Comparison of ENCODE assay signal across 13 cellular contexts in the genomic region with DNA sequence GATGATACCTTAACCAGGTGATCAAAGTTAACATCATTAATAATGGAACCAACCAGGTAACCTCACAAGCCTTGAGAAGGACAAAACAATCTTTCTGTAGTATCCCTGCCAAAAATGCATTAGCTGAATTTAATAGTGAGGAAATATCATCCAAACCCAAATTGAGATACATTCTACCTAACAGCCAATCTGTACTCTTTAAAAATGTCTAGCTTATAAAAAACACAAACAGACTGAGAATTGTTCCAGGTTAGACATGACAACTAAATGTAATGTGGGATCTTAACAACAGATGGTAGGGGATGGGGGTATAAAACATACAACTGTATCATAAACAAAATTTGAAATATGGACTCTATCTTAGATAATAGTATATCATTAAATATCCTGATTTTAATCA. TPM values are rescaled to one million over a fixed set of nuclear protein-coding genes. Genes with fewer than 3 reads are reported as not detected.
DNase-seq lines count a peak whose midpoint lies in the region; ATAC-seq, FAIRE-seq and TF ChIP-seq lines count a peak whose summit lies in the region.
"Had no signal": no experiment of that assay in that cellular context is flagged by ENCODE, and none has a peak within 500 bp of the region (broad histone marks: within the 10 kb centered on the region; RNA-seq: fewer than 3 reads in every experiment).

No MANE protein-coding gene starts in this region.

- H3K4me1 Mint-ChIP-seq in osteocyte (ENCODE audit: unreplicated experiment) = peaks cover 19% of the 10 kb centered on the region

- TF ChIP-seq RAD21 in A549 (conservative IDR thresholded peaks at IDR 0.05 in 1 of 2, IDR thresholded peaks at IDR 0.05 in 1 of 2) = no peak

- TF ChIP-seq EP300 in A549 (IDR thresholded peaks at IDR 0.05) = no peak

- H3K27ac ChIP-seq in A549 (no peak overlapping the region), OCI-LY7 (ENCODE audit: low read depth, low read length, poor library complexity, severe bottlenecking) (no peak overlapping the region), hepatocyte (no peak overlapping the region)
- H3K27ac ChIP-seq: psoas muscle had no signal

- H3K4me1 ChIP-seq in A549 (peaks cover 24% of the 10 kb centered on the region; the same call in 2 of the 3 replicates), OCI-LY7 (ENCODE audit: insufficient read depth, low read length, poor library complexity, severe bottlenecking) (peaks cover 32% of the 10 kb centered on the region), hepatocyte (ENCODE audit: insufficient read depth) (peaks cover 5% of the 10 kb centered on the region)

- H4K20me1 ChIP-seq in OCI-LY7 (ENCODE audit: insufficient read depth, low read length) (0 out of 2 replicates have a peak, but pooled peaks cover 12% of the 10 kb centered on the region), hepatocyte (ENCODE audit: insufficient read depth, poor library complexity, severe bottlenecking) (no peaks in the 10 kb centered on the region)

- CTCF ChIA-PET in A549 (lab: Yijun Ruan, JAX) (no interaction called here), OCI-LY7 (lab: Charles Lee; ENCODE audit: unreplicated experiment) (no interaction called here)

- H3K4me2 ChIP-seq in A549 = peak overlapping the region; percentile 94
- H3K4me2 ChIP-seq in OCI-LY7 (ENCODE audit: low read length) = peak overlapping the region; percentile 82
- H3K4me2 ChIP-seq in hepatocyte = peak overlapping the region; percentile 79

- H3K9me3 Mint-ChIP-seq in osteocyte (ENCODE audit: unreplicated experiment) = peaks cover 11% of the 10 kb centered on the region

- H3K9me2 ChIP-seq in OCI-LY7 (ENCODE audit: insufficient read depth, low read length) = no peaks in the 10 kb centered on the region
- no peaks in the 10 kb centered on the region for H3K9me2 ChIP-seq in hepatocyte (replicated peaks; ENCODE audit: insufficient read depth)

- no peaks in the 10 kb centered on the region for H3K27me3 ChIP-seq in hepatocyte

- no peak for DNase-seq in A549 (ENCODE audit: low read depth in 1 of 2, low spot score in 1 of 2)
- DNase-seq in OCI-LY7 (ENCODE audit: low spot score) = no peak
- no peak for DNase-seq in hepatocyte (ENCODE audit: low spot score)
- no peak for DNase-seq in osteocyte (ENCODE audit: extremely low spot score, unreplicated experiment)
- no peak for DNase-seq in dermis blood vessel endothelial cell
- DNase-seq in SIG-M5 (lab: John Stamatoyannopoulos, UW) = no peak
- DNase-seq: activated CD4-positive, alpha-beta T cell treated with anti-CD3 and anti-CD28 coated beads, Interleukin-2, amount 50 U/mL, for 1 hour; KBM-7; midbrain; NCI-H2107; psoas muscle had no signal

- H3K4me3 ChIP-seq in A549 = 0 out of 3 replicates have a peak overlapping the region, but pooled peaks have one; percentile 88
- H3K4me3 ChIP-seq in GM08714 (ENCODE audit: low read length) = peak overlapping the region; percentile 83; the same call in 1 of the 2 replicates
- H3K4me3 ChIP-seq in OCI-LY7 (ENCODE audit: low read depth, low read length, poor library complexity, severe bottlenecking) = peak overlapping the region; percentile 77
- no peak overlapping the region for H3K4me3 ChIP-seq in hepatocyte
- H3K4me3 ChIP-seq: psoas muscle had no signal

- TF ChIP-seq CTCF in A549 (IDR thresholded peaks at IDR 0.05) (no peak), OCI-LY7 (conservative IDR thresholded peaks at IDR 0.05; ENCODE audit: low read length) (no peak), hepatocyte (IDR thresholded peaks at IDR 0.05; ENCODE audit: poor library complexity) (no peak), osteocyte (IDR thresholded peaks at IDR 0.05) (no peak)

- peaks cover 65% of the 10 kb centered on the region; the same call in 1 of the 2 replicates for H3K79me2 ChIP-seq in OCI-LY7 (ENCODE audit: insufficient read depth, low read depth, low read length)
- H3K79me2 ChIP-seq in hepatocyte = peaks cover 64% of the 10 kb centered on the region

- H3K27ac Mint-ChIP-seq in osteocyte (ENCODE audit: unreplicated experiment) = no peak overlapping the region

- H3K36me3 ChIP-seq in OCI-LY7 (ENCODE audit: insufficient read depth, low read length) (peaks cover 3% of the 10 kb centered on the region; the same call in 1 of the 2 replicates), hepatocyte (replicated peaks; ENCODE audit: insufficient read depth, low read depth) (no peaks in the 10 kb centered on the region)

- peaks cover under 1% of the 10 kb centered on the region for H3K36me3 Mint-ChIP-seq in osteocyte (ENCODE audit: unreplicated experiment)

- ATAC-seq in A549 (no peak), HG02885 (IDR thresholded peaks at IDR 0.05; ENCODE audit: poor library complexity, unreplicated experiment) (no peak)
- ATAC-seq: psoas muscle had no signal

- H3K27me3 Mint-ChIP-seq in osteocyte (ENCODE audit: unreplicated experiment) = no peaks in the 10 kb centered on the region

- H3K9me3 ChIP-seq in A549 = peaks cover 14% of the 10 kb centered on the region; the same call in 1 of the 3 replicates
- H3K9me3 ChIP-seq in OCI-LY7 (ENCODE audit: low read length) = no peaks in the 10 kb centered on the region
- H3K9me3 ChIP-seq in hepatocyte (ENCODE audit: low read depth) = no peaks in the 10 kb centered on the region
- H3K9me3 ChIP-seq: psoas muscle had no signal

- intact Hi-C loops in OCI-LY7 (cut with micrococcal nuclease; ENCODE audit: unreplicated experiment) = no loop called here

- no peak for TF ChIP-seq POLR2A in A549 (IDR thresholded peaks at IDR 0.05; ENCODE audit: low read length)

- no peak overlapping the region for H3K4me3 Mint-ChIP-seq in osteocyte (ENCODE audit: unreplicated experiment)

- no peak overlapping the region for H2AFZ ChIP-seq in OCI-LY7 (ENCODE audit: low read length)
- no peak overlapping the region for H2AFZ ChIP-seq in hepatocyte

- POLR2A ChIA-PET in A549 (lab: Yijun Ruan, JAX) = no interaction called here
- POLR2A ChIA-PET in OCI-LY7 (lab: Charles Lee) = interaction anchor here (0.7 to 1.9 kb wide), 3 partner anchors 13 to 315 kb away, joined by 3 to 4 read pairs (median 4); no protein-coding TSS in a partner anchor

- FAIRE-seq in A549 (lab: Jason Lieb, UNC) = no peak

- no TSS peak for BruUV-seq in OCI-LY7 (replicated peaks; lab: Mats Ljungman, UMichigan)

TF ChIP-seq in A549, 52 proteins besides CTCF, POLR2A, EP300 and RAD21:
- no peak for TF ChIP-seq BHLHE40 (IDR thresholded peaks at IDR 0.05; ENCODE audit: low read depth, low read length)
- no peak for TF ChIP-seq CEBPB (IDR thresholded peaks at IDR 0.05)
- TF ChIP-seq SMC3 (IDR thresholded peaks at IDR 0.05) = no peak
- no peak for TF ChIP-seq NR3C1 (IDR thresholded peaks at IDR 0.05)
- no peak for TF ChIP-seq RCOR1 (IDR thresholded peaks at IDR 0.05; ENCODE audit: low read depth, low read length)
- TF ChIP-seq EHF (CRISPR knock-in tag; IDR thresholded peaks at IDR 0.05) = no peak
- TF ChIP-seq, protein P1, sequence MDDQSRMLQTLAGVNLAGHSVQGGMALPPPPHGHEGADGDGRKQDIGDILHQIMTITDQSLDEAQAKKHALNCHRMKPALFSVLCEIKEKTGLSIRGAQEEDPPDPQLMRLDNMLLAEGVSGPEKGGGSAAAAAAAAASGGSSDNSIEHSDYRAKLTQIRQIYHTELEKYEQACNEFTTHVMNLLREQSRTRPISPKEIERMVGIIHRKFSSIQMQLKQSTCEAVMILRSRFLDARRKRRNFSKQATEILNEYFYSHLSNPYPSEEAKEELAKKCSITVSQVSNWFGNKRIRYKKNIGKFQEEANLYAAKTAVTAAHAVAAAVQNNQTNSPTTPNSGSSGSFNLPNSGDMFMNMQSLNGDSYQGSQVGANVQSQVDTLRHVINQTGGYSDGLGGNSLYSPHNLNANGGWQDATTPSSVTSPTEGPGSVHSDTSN (IDR thresholded peaks at IDR 0.05) = no peak
- TF ChIP-seq FOXS1 (CRISPR knock-in tag; IDR thresholded peaks at IDR 0.05) = no peak
- no peak for TF ChIP-seq RFX5 (IDR thresholded peaks at IDR 0.05)
- TF ChIP-seq HOXA7 (CRISPR knock-in tag; IDR thresholded peaks at IDR 0.05) = no peak
- TF ChIP-seq, protein P2, sequence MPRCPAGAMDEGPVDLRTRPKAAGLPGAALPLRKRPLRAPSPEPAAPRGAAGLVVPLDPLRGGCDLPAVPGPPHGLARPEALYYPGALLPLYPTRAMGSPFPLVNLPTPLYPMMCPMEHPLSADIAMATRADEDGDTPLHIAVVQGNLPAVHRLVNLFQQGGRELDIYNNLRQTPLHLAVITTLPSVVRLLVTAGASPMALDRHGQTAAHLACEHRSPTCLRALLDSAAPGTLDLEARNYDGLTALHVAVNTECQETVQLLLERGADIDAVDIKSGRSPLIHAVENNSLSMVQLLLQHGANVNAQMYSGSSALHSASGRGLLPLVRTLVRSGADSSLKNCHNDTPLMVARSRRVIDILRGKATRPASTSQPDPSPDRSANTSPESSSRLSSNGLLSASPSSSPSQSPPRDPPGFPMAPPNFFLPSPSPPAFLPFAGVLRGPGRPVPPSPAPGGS (IDR thresholded peaks at IDR 0.05) = no peak
- TF ChIP-seq ZNF302 (CRISPR knock-in tag; IDR thresholded peaks at IDR 0.05) = no peak
- TF ChIP-seq TFCP2L1 (CRISPR knock-in tag; IDR thresholded peaks at IDR 0.05) = no peak
- no peak for TF ChIP-seq NFE2L2 (conservative IDR thresholded peaks at IDR 0.05; ENCODE audit: low read length)
- no peak for TF ChIP-seq RARB (CRISPR knock-in tag; IDR thresholded peaks at IDR 0.05)
- no peak for TF ChIP-seq RNF2 (IDR thresholded peaks at IDR 0.05; ENCODE audit: borderline replicate concordance, low read depth)

RNA-seq across cellular contexts. Expression of gene FANCL, which starts 1.9 kb away (rescaled TPM):
- 50.5 and 68.8 TPM in 2 replicates for polyA plus RNA-seq in A549 (2011; rRNA removed)
- polyA plus RNA-seq in A549 (2012; cell fraction: cytosol; rRNA removed) = 23.6 and 24.8 TPM in 2 replicates
- polyA plus RNA-seq in A549 (2012; cell fraction: nucleus; rRNA removed) = 14.1 and 28.7 TPM in 2 replicates
- 33.8 to 34.4 TPM (median 34.1 TPM) in 3 replicates for polyA plus RNA-seq in A549 (2017; fragmentation: RNase III; extraction: RNeasy Plus Mini Kit Qiagen cat#74134 plus additional on column Dnase treatment)
- polyA minus RNA-seq in A549 (2011; rRNA and poly(A)+ RNA removed) = 24.0 and 26.7 TPM in 2 replicates
- total RNA-seq in OCI-LY7 (2014; rRNA removed; shearing (Covaris generic)) = 33.0 and 36.9 TPM in 2 replicates
- 32.8 and 33.9 TPM in 2 replicates for total RNA-seq in OCI-LY7 (2022)
- 28.7 and 32.7 TPM in 2 replicates for total RNA-seq in hepatocyte
- polyA plus RNA-seq in hepatocyte = 15.7 and 20.8 TPM in 2 replicates
- 14.6 and 15.3 TPM in 2 replicates for total RNA-seq in osteocyte
- 22.1 and 23.5 TPM in 2 replicates for total RNA-seq in dermis blood vessel endothelial cell
